2 cellular contexts compared by ENCODE assay signal in genomic region chrX:12824944-12825343, GRCh38.
TF ChIP-seq lines count a peak whose summit lies in the region.

No MANE protein-coding gene starts in this region.

TF ChIP-seq in HCT116, 20 proteins besides CTCF, POLR2A, EP300 and RAD21:
- TF ChIP-seq EZH2phosphoT487 (IDR thresholded peaks at IDR 0.05; ENCODE audit: borderline replicate concordance) (no peak), ZBTB33 (IDR thresholded peaks at IDR 0.05; ENCODE audit: extremely low read depth, insufficient replicate concordance, low read length) (no peak), ATF3 (IDR thresholded peaks at IDR 0.05) (no peak), REST (IDR thresholded peaks at IDR 0.05; ENCODE audit: low read depth) (no peak), POLR2AphosphoS5 (IDR thresholded peaks at IDR 0.05; ENCODE audit: low read depth, low read length) (no peak), FOSL1 (IDR thresholded peaks at IDR 0.05; ENCODE audit: low read depth) (no peak), TCF7L2 (IDR thresholded peaks at IDR 0.05; ENCODE audit: borderline replicate concordance, extremely low read depth, insufficient read depth, insufficient read length) (no peak), EGR1 (IDR thresholded peaks at IDR 0.05; ENCODE audit: low read depth) (no peak), CEBPB (IDR thresholded peaks at IDR 0.05; ENCODE audit: low read depth) (no peak), EZH2 (IDR thresholded peaks at IDR 0.05) (no peak), SRF (IDR thresholded peaks at IDR 0.05; ENCODE audit: low read depth) (no peak), CBX3 (IDR thresholded peaks at IDR 0.05; ENCODE audit: low read depth) (no peak), YY1 (IDR thresholded peaks at IDR 0.05; ENCODE audit: extremely low read depth, insufficient replicate concordance, low read depth, low read length) (no peak), MAX (IDR thresholded peaks at IDR 0.05) (no peak)

TF ChIP-seq in H1, 55 proteins besides CTCF, POLR2A, EP300 and RAD21:
- TF ChIP-seq TBP (IDR thresholded peaks at IDR 0.05; ENCODE audit: low read depth, low read length) (no peak), RBBP5 (IDR thresholded peaks at IDR 0.05; ENCODE audit: borderline replicate concordance, low read depth, low read length) (no peak), MAX (IDR thresholded peaks at IDR 0.05) (no peak), TCF12 (IDR thresholded peaks at IDR 0.05; ENCODE audit: low read depth, low read length) (no peak), CBX5 (IDR thresholded peaks at IDR 0.05; ENCODE audit: low read depth, low read length) (no peak), GABPA (IDR thresholded peaks at IDR 0.05; ENCODE audit: borderline replicate concordance, insufficient read depth, low read length) (no peak), GTF2F1 (IDR thresholded peaks at IDR 0.05; ENCODE audit: borderline replicate concordance, low read depth, low read length) (no peak), PHF8 (conservative IDR thresholded peaks at IDR 0.05; ENCODE audit: low read depth, low read length) (no peak), ZNF274 (IDR thresholded peaks at IDR 0.05; ENCODE audit: borderline replicate concordance, extremely low read depth, low read length) (no peak), SP2 (IDR thresholded peaks at IDR 0.05; ENCODE audit: low read length) (no peak), EZH2 (IDR thresholded peaks at IDR 0.05; ENCODE audit: low read depth, low read length, severe bottlenecking) (no peak)
